ENCODE assay signal across 10 cellular contexts in the genomic region with DNA sequence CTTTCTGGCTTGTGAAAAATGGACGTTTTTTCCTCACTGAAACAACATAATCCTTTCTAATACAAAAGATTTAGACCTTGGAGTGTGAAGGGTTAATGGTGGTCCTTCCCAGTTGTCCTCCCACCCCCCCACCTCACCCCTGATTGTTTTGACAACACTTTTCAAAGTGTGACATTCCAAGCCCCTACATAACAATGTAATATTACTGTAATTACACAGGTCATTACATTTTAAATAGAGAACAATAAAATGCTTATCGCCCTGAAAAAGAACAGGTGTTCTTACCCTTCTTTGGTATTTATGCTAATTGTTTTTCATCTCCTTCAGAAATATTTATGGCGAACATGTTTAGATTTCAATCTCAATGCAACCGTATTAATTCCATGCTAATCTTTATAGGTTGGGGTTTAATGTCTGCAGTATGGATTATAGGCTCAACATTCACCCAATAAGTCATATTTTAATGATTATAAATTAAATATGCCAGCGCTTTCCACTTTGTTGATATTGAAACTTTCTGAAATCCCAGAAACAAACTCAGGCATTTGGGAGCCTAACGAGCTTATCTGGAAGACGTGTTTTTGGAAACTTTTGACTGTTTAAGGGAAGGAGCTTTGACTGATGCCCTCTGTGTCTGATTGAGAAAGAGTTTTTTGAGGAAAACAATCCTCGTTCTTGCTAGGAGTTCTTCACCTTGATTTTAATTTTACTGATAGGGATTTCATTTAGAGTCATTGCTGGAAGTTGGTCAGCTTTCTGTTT. TPM values are rescaled to one million over a fixed set of nuclear protein-coding genes. Genes with fewer than 3 reads are reported as not detected.
DNase-seq lines count a peak whose midpoint lies in the region; ATAC-seq and TF ChIP-seq lines count a peak whose summit lies in the region.
"Had no signal": no experiment of that assay in that cellular context is flagged by ENCODE, and none has a peak within 500 bp of the region (broad histone marks: within the 10 kb centered on the region; RNA-seq: fewer than 3 reads in every experiment).

No MANE protein-coding gene starts in this region.

- no peak for TF ChIP-seq POLR2A in Peyer's patch (IDR thresholded peaks at IDR 0.05)

- no peak overlapping the region for H2BK12ac ChIP-seq in neuronal stem cell (ENCODE audit: low read length)

- no peaks in the 10 kb centered on the region for H3K79me1 ChIP-seq in neuronal stem cell (ENCODE audit: low read depth, low read length)

- no peak overlapping the region for H4K8ac ChIP-seq in neuronal stem cell (ENCODE audit: low read depth, low read length)

- H3K4me3 ChIP-seq in BJ (ENCODE audit: low read depth, low read length) (peak overlapping the region; percentile 21), Peyer's patch (peak overlapping the region in 2 of 4 donors; percentile 75 to 80), neuronal stem cell (ENCODE audit: low read length in 2 of 2) (peak overlapping the region in 1 of 2 donors; percentile 21)

- H3K14ac ChIP-seq in neuronal stem cell (ENCODE audit: low read length) = no peak overlapping the region

- POLR2A ChIA-PET in BJ (lab: Charles Lee) = no interaction called here

- no peaks in the 10 kb centered on the region; the same call in 1 of the 2 replicates for H3K36me3 ChIP-seq in BJ (ENCODE audit: control insufficient read depth, insufficient read depth, low read length)
- no peaks in the 10 kb centered on the region for H3K36me3 ChIP-seq in Peyer's patch
- H3K36me3 ChIP-seq in neuronal stem cell (replicated peaks in 1 of 2; ENCODE audit: control insufficient read depth in 2 of 2, insufficient read depth in 2 of 2, low read length in 2 of 2) = peaks cover 0 to 21% of the 10 kb centered on the region in 2 donors

- no peak overlapping the region for H2AK5ac ChIP-seq in neuronal stem cell (ENCODE audit: low read depth, low read length)

- WGBS in neuronal stem cell (ENCODE audit: extremely low coverage in 2 of 2, insufficient read length in 2 of 2, insufficient replicate concordance in 1 of 2), 2 donors = no CpG with 5 or more reads among the region's 8 CpGs

- H2BK15ac ChIP-seq in neuronal stem cell (ENCODE audit: low read length) = no peak overlapping the region

- H2BK5ac ChIP-seq in neuronal stem cell (ENCODE audit: low read length) = no peak overlapping the region

- H3K9me3 ChIP-seq in Peyer's patch = no peaks in the 10 kb centered on the region
- no peaks in the 10 kb centered on the region for H3K9me3 ChIP-seq in neuronal stem cell (replicated peaks in 1 of 2; ENCODE audit: control insufficient read depth in 2 of 2, insufficient read depth in 1 of 2, low read depth in 1 of 2, low read length in 2 of 2)

- H3K4ac ChIP-seq in neuronal stem cell (ENCODE audit: low read length) = no peak overlapping the region

- no peak overlapping the region for H2AFZ ChIP-seq in neuronal stem cell (ENCODE audit: low read length)

- ATAC-seq in HG03432 (IDR thresholded peaks at IDR 0.05; ENCODE audit: unreplicated experiment) = no peak
- ATAC-seq: effector memory CD8-positive, alpha-beta T cell had no signal

- H3K27ac ChIP-seq in Peyer's patch = peak overlapping the region in 3 of 4 donors; percentile 30 to 89 (median 63)
- H3K27ac ChIP-seq in neuronal stem cell (replicated peaks; ENCODE audit: low read length) = peak overlapping the region; percentile 17

- H2BK120ac ChIP-seq in neuronal stem cell (ENCODE audit: low read depth, low read length) = no peak overlapping the region

- peaks cover 0 to 38% (median 8%) of the 10 kb centered on the region in 4 donors for H3K4me1 ChIP-seq in Peyer's patch
- H3K4me1 ChIP-seq in neuronal stem cell (ENCODE audit: control insufficient read depth in 2 of 2, insufficient read depth in 1 of 2, low read depth in 1 of 2, low read length in 2 of 2) = peaks cover 23 to 57% of the 10 kb centered on the region in 2 donors

- DNase-seq in BJ (ENCODE audit: low read depth) (no peak), Peyer's patch (no peak), fibroblast of peridontal ligament (ENCODE audit: extremely low read depth) (peak; percentile 66), neuronal stem cell (ENCODE audit: low spot score) (no peak), OCI-M2 (lab: John Stamatoyannopoulos, UW; ENCODE audit: unreplicated experiment) (no peak), NCI-H2227 treated with DMSO at 0.1 percent for 48 hours (lab: John Stamatoyannopoulos, UW) (no peak)
- DNase-seq in stimulated activated CD4-positive, alpha-beta T cell treated with anti-CD3 and anti-CD28 coated beads, Interleukin-2, amount 100 ng/mL, for 24 hours = no peak
- DNase-seq: activated CD4-positive, alpha-beta T cell treated with anti-CD3 and anti-CD28 coated beads, Interleukin-2, amount 50 U/mL, for 48 hours; effector memory CD8-positive, alpha-beta T cell had no signal

- H4K91ac ChIP-seq in neuronal stem cell (ENCODE audit: low read depth, low read length, poor library complexity) = no peak overlapping the region

- H3K27me3 ChIP-seq in BJ (ENCODE audit: control insufficient read depth, insufficient read depth, low read length) (no peaks in the 10 kb centered on the region), Peyer's patch (no peaks in the 10 kb centered on the region), neuronal stem cell (ENCODE audit: control insufficient read depth in 3 of 3, insufficient read depth in 3 of 3, low read depth in 1 of 3, low read length in 3 of 3) (no peaks in the 10 kb centered on the region)

- no peak overlapping the region for H3K18ac ChIP-seq in neuronal stem cell (ENCODE audit: low read length)

- CTCF ChIA-PET in BJ (lab: Yijun Ruan, JAX) = no interaction called here

- no peak overlapping the region for H3K9ac ChIP-seq in neuronal stem cell (ENCODE audit: low read depth, low read length, poor library complexity)

- peak overlapping the region; percentile 46 for H3K4me2 ChIP-seq in neuronal stem cell (ENCODE audit: insufficient read depth, low read length, poor library complexity, severe bottlenecking)

- TF ChIP-seq CTCF in BJ (IDR thresholded peaks at IDR 0.05; ENCODE audit: insufficient read depth, low read depth, low read length) (no peak), Peyer's patch (IDR thresholded peaks at IDR 0.05) (no peak)

- no peak overlapping the region for H3K23ac ChIP-seq in neuronal stem cell (ENCODE audit: low read depth, low read length, poor library complexity)

RNA-seq across cellular contexts. Expression of a gene that starts 5.1 kb away (rescaled TPM):
- 7.7 and 11.3 TPM in 2 replicates for polyA plus RNA-seq in BJ (2011; rRNA removed)
- 13.6 and 20.5 TPM in 2 replicates for polyA minus RNA-seq in BJ (2011; rRNA and poly(A)+ RNA removed)
- total RNA-seq in Peyer's patch = 100 to 1,000 TPM in 1 of 4 donors, 10 to 100 TPM in 3; 72.3 to 148 (median 93.0) TPM
- 67.4 TPM for polyA plus RNA-seq in neuronal stem cell (2013, experiment 1 of 2)
- 70.5 TPM for polyA plus RNA-seq in neuronal stem cell (2013, experiment 2 of 2)
